19 cellular contexts compared by ENCODE assay signal in genomic region chr20:35341366-35342028, GRCh38. TPM values are rescaled to one million over a fixed set of nuclear protein-coding genes. Genes with fewer than 3 reads are reported as not detected.
A peak's percentile ranks its signal among the peaks of the same experiment; 100 is the strongest.
DNase-seq lines count a peak whose midpoint lies in the region; ATAC-seq and TF ChIP-seq lines count a peak whose summit lies in the region.
"Had no signal": no experiment of that assay in that cellular context is flagged by ENCODE, and none has a peak within 500 bp of the region (broad histone marks: within the 10 kb centered on the region; RNA-seq: fewer than 3 reads in every experiment).

No MANE protein-coding gene starts in this region.

- H3K27me3 ChIP-seq in H9 (ENCODE audit: insufficient read depth, low read length) (no peaks in the 10 kb centered on the region), A673 (replicated peaks; ENCODE audit: insufficient read depth, low read depth, low read length, poor library complexity) (no peaks in the 10 kb centered on the region)

- intact Hi-C loops in MCF 10A (cut with micrococcal nuclease): no loop called here
- intact Hi-C loops in A673 (cut with micrococcal nuclease; ENCODE audit: unreplicated experiment): no loop called here

- H4K5ac ChIP-seq in H9 (ENCODE audit: insufficient read length, low read depth, low read length): peak overlapping the region; percentile 36

- no peak overlapping the region for H2BK15ac ChIP-seq in H9 (ENCODE audit: low read depth, low read length)

- no peak overlapping the region for H2BK120ac ChIP-seq in H9 (ENCODE audit: low read depth, low read length, poor library complexity, severe bottlenecking)

- H3K27ac Mint-ChIP-seq in H9 (peak overlapping the region in 1 of 3 experiments; percentile 1; a peak in 2 of 7 replicates), MCF 10A (ENCODE audit: low read depth, unreplicated experiment) (peak overlapping the region; percentile 1)
- H3K27ac Mint-ChIP-seq: T-helper 1 cell treated with Interleukin-12 subunit alpha and Interleukin-12 subunit beta and Interleukin-4 antibody, amounts not matched to agents 30 μg/mL and 1 μg/mL, for 36 hours had no signal

- H3K9ac ChIP-seq in H9 (ENCODE audit: extremely low read depth, insufficient read length, low read length): no peak overlapping the region

- H4K91ac ChIP-seq in H9 (ENCODE audit: insufficient read length, low read depth, low read length): no peak overlapping the region

- peaks cover 10% of the 10 kb centered on the region for H3K36me3 ChIP-seq in A673 (ENCODE audit: insufficient read depth, low read length, poor library complexity, severe bottlenecking)

- no peak overlapping the region for H3K4me2 ChIP-seq in H9 (ENCODE audit: insufficient read depth, insufficient read length, low read length)

- peak overlapping the region; percentile 56 for H3K56ac ChIP-seq in H9 (ENCODE audit: insufficient read length, low read depth, low read length)

- H3K4ac ChIP-seq in H9 (ENCODE audit: low read depth, low read length): no peak overlapping the region

- H3K36me3 Mint-ChIP-seq in H9 (ENCODE audit: insufficient read depth in 1 of 3, low read depth in 3 of 3) (peaks cover 10 to 30% (median 12%) of the 10 kb centered on the region in 3 experiments), MCF 10A (ENCODE audit: insufficient read depth, unreplicated experiment) (peaks cover 53% of the 10 kb centered on the region)

- TF ChIP-seq CTCF in H9 (conservative IDR thresholded peaks at IDR 0.05) (no peak), MCF 10A (IDR thresholded peaks at IDR 0.05; ENCODE audit: unreplicated experiment) (no peak), A673 (conservative IDR thresholded peaks at IDR 0.05; ENCODE audit: low read depth, low read length) (no peak)

- DNase-seq in A172 (ENCODE audit: low spot score) (peak; percentile 46), H9 (no peak), MCF 10A (ENCODE audit: unreplicated experiment) (no peak), kidney tubule cell (ENCODE audit: low spot score) (peak; percentile 19), A673 (ENCODE audit: low spot score) (no peak), globus pallidus (ENCODE audit: low spot score) (no peak)
- DNase-seq in stimulated activated CD8-positive, alpha-beta memory T cell treated with anti-CD3 and anti-CD28 coated beads, Interleukin-4, amount 100 ng/mL, for 48 hours: no peak
- DNase-seq: activated CD4-positive, alpha-beta T cell treated with anti-CD3 and anti-CD28 coated beads, Interleukin-2, amount 50 U/mL, for 48 hours; activated naive CD4-positive, alpha-beta T cell; activated T-cell treated with anti-CD3 and anti-CD28 coated beads for 4 hours; DMS79; foreskin melanocyte; KG1; left cardiac atrium; NCI-H1092 had no signal

- H3K18ac ChIP-seq in H9 (ENCODE audit: insufficient read length, low read depth, low read length): no peak overlapping the region

- CTCF ChIA-PET in MCF 10A (lab: Yijun Ruan, JAX) (interaction anchor here (0.6 to 3.8 kb wide), 7 partner anchors 10 to 133 kb away, joined by 3 to 18 read pairs (median 7); no protein-coding TSS in a partner anchor), A673 (lab: Charles Lee) (no interaction called here)

- no peaks in the 10 kb centered on the region for H3K23me2 ChIP-seq in H9 (ENCODE audit: insufficient read length, low read depth, low read length, poor library complexity, severe bottlenecking)

- H3K23ac ChIP-seq in H9 (ENCODE audit: insufficient read length, low read depth, low read length): no peak overlapping the region

- WGBS in H9 (ENCODE audit: extremely low coverage, insufficient read length, low lambda C conversion rate): no CpG with 5 or more reads among the region's 4 CpGs

- no peak for ATAC-seq in GM18511 (IDR thresholded peaks at IDR 0.05; ENCODE audit: unreplicated experiment)

- no peaks in the 10 kb centered on the region for H4K20me1 ChIP-seq in H9 (ENCODE audit: control insufficient read depth, insufficient read depth, insufficient read length)

- H3K9me3 ChIP-seq in H9 (ENCODE audit: control insufficient read depth, low read depth, low read length): no peaks in the 10 kb centered on the region
- H3K9me3 ChIP-seq in A673 (ENCODE audit: low read depth, low read length, poor library complexity, severe bottlenecking): no peaks in the 10 kb centered on the region

- no peak overlapping the region for H3T11ph ChIP-seq in H9 (ENCODE audit: low read length)

- POLR2A ChIA-PET in MCF 10A (lab: Yijun Ruan, JAX): interaction anchor here (0.7 to 5.4 kb wide), 8 partner anchors 10 to 612 kb away, joined by 3 to 48 read pairs (median 4); no protein-coding TSS in a partner anchor
- POLR2A ChIA-PET in A673 (lab: Charles Lee; ENCODE audit: low non-redundant PET): no interaction called here

- no peak overlapping the region for H2AK5ac ChIP-seq in H9 (ENCODE audit: insufficient read length, low read length)

- H2BK5ac ChIP-seq in H9 (ENCODE audit: insufficient read length, low read length): no peak overlapping the region

- H3K9me3 Mint-ChIP-seq in H9 (no peaks in the 10 kb centered on the region; a peak in 1 of 5 replicates), MCF 10A (ENCODE audit: unreplicated experiment) (no peaks in the 10 kb centered on the region)

- H3K27me3 Mint-ChIP-seq in H9 (ENCODE audit: low read depth) (no peaks in the 10 kb centered on the region), MCF 10A (ENCODE audit: insufficient read depth, unreplicated experiment) (no peaks in the 10 kb centered on the region)

- no peak overlapping the region for H3K27ac ChIP-seq in H9 (ENCODE audit: insufficient read length, low read depth, low read length)
- H3K27ac ChIP-seq in A673 (ENCODE audit: low read depth, low read length, poor library complexity, severe bottlenecking): no peak overlapping the region
- H3K27ac ChIP-seq: coronary artery had no signal

- H3K4me3 ChIP-seq in A673 (ENCODE audit: low read depth, low read length, poor library complexity, severe bottlenecking): no peak overlapping the region
- H3K4me3 ChIP-seq: coronary artery had no signal

- no peak overlapping the region for H3K14ac ChIP-seq in H9 (ENCODE audit: insufficient read depth, low read length)

- BruUV-seq in MCF 10A (replicated peaks; lab: Mats Ljungman, UMichigan) (no TSS peak), A673 (replicated peaks; lab: Mats Ljungman, UMichigan) (no TSS peak)

- H3K4me3 Mint-ChIP-seq in H9 (no peak overlapping the region; a peak in 1 of 5 replicates), MCF 10A (ENCODE audit: unreplicated experiment) (no peak overlapping the region)
- H3K4me3 Mint-ChIP-seq: T-helper 1 cell treated with Interleukin-12 subunit alpha and Interleukin-12 subunit beta and Interleukin-4 antibody, amounts not matched to agents 30 μg/mL and 1 μg/mL, for 36 hours had no signal

- no peaks in the 10 kb centered on the region for H3K79me2 ChIP-seq in H9 (ENCODE audit: insufficient read depth, low read length)

- no peaks in the 10 kb centered on the region for H3K4me1 ChIP-seq in H9 (ENCODE audit: insufficient read depth, low read length)
- no peaks in the 10 kb centered on the region for H3K4me1 ChIP-seq in A673 (ENCODE audit: insufficient read depth, low read length, poor library complexity, severe bottlenecking)

- H3K79me1 ChIP-seq in H9 (ENCODE audit: insufficient read depth, low read depth, low read length, poor library complexity, severe bottlenecking): no peaks in the 10 kb centered on the region

- no peak overlapping the region for H2AFZ ChIP-seq in H9 (ENCODE audit: low read length)

- H2BK12ac ChIP-seq in H9 (ENCODE audit: insufficient read length, low read depth, low read length): no peak overlapping the region

- no peak overlapping the region for H2BK20ac ChIP-seq in H9 (ENCODE audit: low read depth, low read length, poor library complexity, severe bottlenecking)

- H4K8ac ChIP-seq in H9 (replicated peaks; ENCODE audit: insufficient read length, low read depth, low read length): no peak overlapping the region

- H3K4me1 Mint-ChIP-seq in H9 (0 out of 4 replicates have a peak, but pooled peaks cover 0 to 2% of the 10 kb centered on the region in 2 experiments), MCF 10A (ENCODE audit: insufficient read depth, unreplicated experiment) (peaks cover 42% of the 10 kb centered on the region)

RNA-seq across cellular contexts. Expression of gene FAM83C, which starts 49.3 kb away (rescaled TPM):
- 0.24 TPM in 1 of 2 replicates, not detected in the other for total RNA-seq in A172 (2014; rRNA removed; shearing (Covaris generic))
- not detected in 2 replicates for total RNA-seq in H9 (2021)
- total RNA-seq in MCF 10A (2022): not detected in 2 replicates
- total RNA-seq in A673 (2021): not detected in 2 replicates
- total RNA-seq: left cardiac atrium, OCI-LY7 had no signal

RNA-seq across cellular contexts. Expression of gene EIF6, which starts 56.9 kb away (rescaled TPM):
- total RNA-seq in A172 (2014; rRNA removed; shearing (Covaris generic)): 230 and 292 TPM in 2 replicates
- total RNA-seq in H9 (2021): 150 and 154 TPM in 2 replicates
- 322 and 354 TPM in 2 replicates for total RNA-seq in MCF 10A (2022)
- 172 and 180 TPM in 2 replicates for total RNA-seq in A673 (2021)

Comparison
In these comparisons a context has a peak if more than half of its experiments do, and no peak if none do; other contexts are left out.
1. DNase-seq: peak in A172 (single experiment) and kidney tubule cell (single experiment); none in H9 (single experiment), MCF 10A (single experiment), stimulated activated CD8-positive, alpha-beta memory T cell treated with anti-CD3 and anti-CD28 coated beads, Interleukin-4, amount 100 ng/mL, for 48 hours (single experiment), A673 (single experiment) and globus pallidus (single experiment).